1 cellular context compared by ENCODE assay signal in genomic region chr10:68331455-68332258, GRCh38.
TF ChIP-seq lines count a peak whose summit lies in the region.

A gene with protein sequence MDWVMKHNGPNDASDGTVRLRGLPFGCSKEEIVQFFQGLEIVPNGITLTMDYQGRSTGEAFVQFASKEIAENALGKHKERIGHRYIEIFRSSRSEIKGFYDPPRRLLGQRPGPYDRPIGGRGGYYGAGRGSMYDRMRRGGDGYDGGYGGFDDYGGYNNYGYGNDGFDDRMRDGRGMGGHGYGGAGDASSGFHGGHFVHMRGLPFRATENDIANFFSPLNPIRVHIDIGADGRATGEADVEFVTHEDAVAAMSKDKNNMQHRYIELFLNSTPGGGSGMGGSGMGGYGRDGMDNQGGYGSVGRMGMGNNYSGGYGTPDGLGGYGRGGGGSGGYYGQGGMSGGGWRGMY (plus strand): TSS chr10:68332064. CDS start chr10:68337222, 5,158 bp downstream.

TF ChIP-seq in HepG2, 621 proteins besides CTCF, POLR2A, EP300 and RAD21 (continued from another document and continues in another):
- peak; percentile 89 for TF ChIP-seq GMEB1 (CRISPR knock-in tag; IDR thresholded peaks at IDR 0.05; ENCODE audit: borderline replicate concordance)
- no peak; the same call in 1 of the 2 replicates for TF ChIP-seq MAFF (IDR thresholded peaks at IDR 0.05; ENCODE audit: low read depth, low read length)
- peak; percentile 24; the same call in 1 of the 2 replicates for TF ChIP-seq GLI4 (CRISPR knock-in tag; IDR thresholded peaks at IDR 0.05; ENCODE audit: borderline replicate concordance)
- no peak; the same call in 1 of the 2 replicates for TF ChIP-seq ZNF224 (CRISPR knock-in tag; IDR thresholded peaks at IDR 0.05)
- no peak; the same call in 1 of the 2 replicates for TF ChIP-seq ZNF460 (CRISPR knock-in tag; IDR thresholded peaks at IDR 0.05; ENCODE audit: borderline replicate concordance)
- TF ChIP-seq KMT2B (CRISPR knock-in tag; IDR thresholded peaks at IDR 0.05), result peak; percentile 83
- TF ChIP-seq PCBP1 (IDR thresholded peaks at IDR 0.05; ENCODE audit: borderline replicate concordance, low read depth, low read length), result no peak
- TF ChIP-seq, protein P1, sequence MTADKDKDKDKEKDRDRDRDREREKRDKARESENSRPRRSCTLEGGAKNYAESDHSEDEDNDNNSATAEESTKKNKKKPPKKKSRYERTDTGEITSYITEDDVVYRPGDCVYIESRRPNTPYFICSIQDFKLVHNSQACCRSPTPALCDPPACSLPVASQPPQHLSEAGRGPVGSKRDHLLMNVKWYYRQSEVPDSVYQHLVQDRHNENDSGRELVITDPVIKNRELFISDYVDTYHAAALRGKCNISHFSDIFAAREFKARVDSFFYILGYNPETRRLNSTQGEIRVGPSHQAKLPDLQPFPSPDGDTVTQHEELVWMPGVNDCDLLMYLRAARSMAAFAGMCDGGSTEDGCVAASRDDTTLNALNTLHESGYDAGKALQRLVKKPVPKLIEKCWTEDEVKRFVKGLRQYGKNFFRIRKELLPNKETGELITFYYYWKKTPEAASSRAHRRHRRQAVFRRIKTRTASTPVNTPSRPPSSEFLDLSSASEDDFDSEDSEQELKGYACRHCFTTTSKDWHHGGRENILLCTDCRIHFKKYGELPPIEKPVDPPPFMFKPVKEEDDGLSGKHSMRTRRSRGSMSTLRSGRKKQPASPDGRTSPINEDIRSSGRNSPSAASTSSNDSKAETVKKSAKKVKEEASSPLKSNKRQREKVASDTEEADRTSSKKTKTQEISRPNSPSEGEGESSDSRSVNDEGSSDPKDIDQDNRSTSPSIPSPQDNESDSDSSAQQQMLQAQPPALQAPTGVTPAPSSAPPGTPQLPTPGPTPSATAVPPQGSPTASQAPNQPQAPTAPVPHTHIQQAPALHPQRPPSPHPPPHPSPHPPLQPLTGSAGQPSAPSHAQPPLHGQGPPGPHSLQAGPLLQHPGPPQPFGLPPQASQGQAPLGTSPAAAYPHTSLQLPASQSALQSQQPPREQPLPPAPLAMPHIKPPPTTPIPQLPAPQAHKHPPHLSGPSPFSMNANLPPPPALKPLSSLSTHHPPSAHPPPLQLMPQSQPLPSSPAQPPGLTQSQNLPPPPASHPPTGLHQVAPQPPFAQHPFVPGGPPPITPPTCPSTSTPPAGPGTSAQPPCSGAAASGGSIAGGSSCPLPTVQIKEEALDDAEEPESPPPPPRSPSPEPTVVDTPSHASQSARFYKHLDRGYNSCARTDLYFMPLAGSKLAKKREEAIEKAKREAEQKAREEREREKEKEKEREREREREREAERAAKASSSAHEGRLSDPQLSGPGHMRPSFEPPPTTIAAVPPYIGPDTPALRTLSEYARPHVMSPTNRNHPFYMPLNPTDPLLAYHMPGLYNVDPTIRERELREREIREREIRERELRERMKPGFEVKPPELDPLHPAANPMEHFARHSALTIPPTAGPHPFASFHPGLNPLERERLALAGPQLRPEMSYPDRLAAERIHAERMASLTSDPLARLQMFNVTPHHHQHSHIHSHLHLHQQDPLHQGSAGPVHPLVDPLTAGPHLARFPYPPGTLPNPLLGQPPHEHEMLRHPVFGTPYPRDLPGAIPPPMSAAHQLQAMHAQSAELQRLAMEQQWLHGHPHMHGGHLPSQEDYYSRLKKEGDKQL (CRISPR knock-in tag; IDR thresholded peaks at IDR 0.05; ENCODE audit: low read depth), result no peak
- peak; percentile 62 for TF ChIP-seq AGO1 (IDR thresholded peaks at IDR 0.05; ENCODE audit: low read depth, low read length, poor library complexity, severe bottlenecking)
- TF ChIP-seq U2AF2 (IDR thresholded peaks at IDR 0.05; ENCODE audit: low read depth, low read length), result no peak; the same call in 1 of the 2 replicates
- peak; percentile 96 for TF ChIP-seq ZNF142 (CRISPR knock-in tag; IDR thresholded peaks at IDR 0.05)
- TF ChIP-seq MIXL1 (CRISPR knock-in tag; IDR thresholded peaks at IDR 0.05), result peak; percentile 73; the same call in 1 of the 2 replicates
- TF ChIP-seq TARDBP (CRISPR knock-in tag; IDR thresholded peaks at IDR 0.05), result peak; percentile 90; the same call in 1 of the 2 replicates
- TF ChIP-seq ZBTB7B (CRISPR knock-in tag; IDR thresholded peaks at IDR 0.05), result peak; percentile 83
- TF ChIP-seq ZNF546 (CRISPR knock-in tag; conservative IDR thresholded peaks at IDR 0.05), result no peak
- TF ChIP-seq, protein P2, sequence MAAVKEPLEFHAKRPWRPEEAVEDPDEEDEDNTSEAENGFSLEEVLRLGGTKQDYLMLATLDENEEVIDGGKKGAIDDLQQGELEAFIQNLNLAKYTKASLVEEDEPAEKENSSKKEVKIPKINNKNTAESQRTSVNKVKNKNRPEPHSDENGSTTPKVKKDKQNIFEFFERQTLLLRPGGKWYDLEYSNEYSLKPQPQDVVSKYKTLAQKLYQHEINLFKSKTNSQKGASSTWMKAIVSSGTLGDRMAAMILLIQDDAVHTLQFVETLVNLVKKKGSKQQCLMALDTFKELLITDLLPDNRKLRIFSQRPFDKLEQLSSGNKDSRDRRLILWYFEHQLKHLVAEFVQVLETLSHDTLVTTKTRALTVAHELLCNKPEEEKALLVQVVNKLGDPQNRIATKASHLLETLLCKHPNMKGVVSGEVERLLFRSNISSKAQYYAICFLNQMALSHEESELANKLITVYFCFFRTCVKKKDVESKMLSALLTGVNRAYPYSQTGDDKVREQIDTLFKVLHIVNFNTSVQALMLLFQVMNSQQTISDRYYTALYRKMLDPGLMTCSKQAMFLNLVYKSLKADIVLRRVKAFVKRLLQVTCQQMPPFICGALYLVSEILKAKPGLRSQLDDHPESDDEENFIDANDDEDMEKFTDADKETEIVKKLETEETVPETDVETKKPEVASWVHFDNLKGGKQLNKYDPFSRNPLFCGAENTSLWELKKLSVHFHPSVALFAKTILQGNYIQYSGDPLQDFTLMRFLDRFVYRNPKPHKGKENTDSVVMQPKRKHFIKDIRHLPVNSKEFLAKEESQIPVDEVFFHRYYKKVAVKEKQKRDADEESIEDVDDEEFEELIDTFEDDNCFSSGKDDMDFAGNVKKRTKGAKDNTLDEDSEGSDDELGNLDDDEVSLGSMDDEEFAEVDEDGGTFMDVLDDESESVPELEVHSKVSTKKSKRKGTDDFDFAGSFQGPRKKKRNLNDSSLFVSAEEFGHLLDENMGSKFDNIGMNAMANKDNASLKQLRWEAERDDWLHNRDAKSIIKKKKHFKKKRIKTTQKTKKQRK (IDR thresholded peaks at IDR 0.05; ENCODE audit: low read length), result no peak
- peak; percentile 100 for TF ChIP-seq POLR2AphosphoS5 (IDR thresholded peaks at IDR 0.05; ENCODE audit: low read depth, low read length)
- peak; percentile 6 for TF ChIP-seq ZFP36 (IDR thresholded peaks at IDR 0.05; ENCODE audit: borderline replicate concordance, low read depth, low read length, partially characterized antibody)
- TF ChIP-seq, protein P3, sequence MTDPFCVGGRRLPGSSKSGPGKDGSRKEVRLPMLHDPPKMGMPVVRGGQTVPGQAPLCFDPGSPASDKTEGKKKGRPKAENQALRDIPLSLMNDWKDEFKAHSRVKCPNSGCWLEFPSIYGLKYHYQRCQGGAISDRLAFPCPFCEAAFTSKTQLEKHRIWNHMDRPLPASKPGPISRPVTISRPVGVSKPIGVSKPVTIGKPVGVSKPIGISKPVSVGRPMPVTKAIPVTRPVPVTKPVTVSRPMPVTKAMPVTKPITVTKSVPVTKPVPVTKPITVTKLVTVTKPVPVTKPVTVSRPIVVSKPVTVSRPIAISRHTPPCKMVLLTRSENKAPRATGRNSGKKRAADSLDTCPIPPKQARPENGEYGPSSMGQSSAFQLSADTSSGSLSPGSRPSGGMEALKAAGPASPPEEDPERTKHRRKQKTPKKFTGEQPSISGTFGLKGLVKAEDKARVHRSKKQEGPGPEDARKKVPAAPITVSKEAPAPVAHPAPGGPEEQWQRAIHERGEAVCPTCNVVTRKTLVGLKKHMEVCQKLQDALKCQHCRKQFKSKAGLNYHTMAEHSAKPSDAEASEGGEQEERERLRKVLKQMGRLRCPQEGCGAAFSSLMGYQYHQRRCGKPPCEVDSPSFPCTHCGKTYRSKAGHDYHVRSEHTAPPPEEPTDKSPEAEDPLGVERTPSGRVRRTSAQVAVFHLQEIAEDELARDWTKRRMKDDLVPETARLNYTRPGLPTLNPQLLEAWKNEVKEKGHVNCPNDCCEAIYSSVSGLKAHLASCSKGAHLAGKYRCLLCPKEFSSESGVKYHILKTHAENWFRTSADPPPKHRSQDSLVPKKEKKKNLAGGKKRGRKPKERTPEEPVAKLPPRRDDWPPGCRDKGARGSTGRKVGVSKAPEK (CRISPR knock-in tag; IDR thresholded peaks at IDR 0.05; ENCODE audit: borderline replicate concordance), result no peak; the same call in 1 of the 2 replicates
- peak; percentile 62; the same call in 1 of the 2 replicates for TF ChIP-seq HIVEP1 (CRISPR knock-in tag; IDR thresholded peaks at IDR 0.05)
- peak; percentile 89 for TF ChIP-seq ZNF205 (CRISPR knock-in tag; IDR thresholded peaks at IDR 0.05)
- TF ChIP-seq ZNF83 (CRISPR knock-in tag; IDR thresholded peaks at IDR 0.05; ENCODE audit: borderline replicate concordance), result no peak
- TF ChIP-seq PBX3 (CRISPR knock-in tag; IDR thresholded peaks at IDR 0.05; ENCODE audit: borderline replicate concordance), result peak; percentile 63; the same call in 1 of the 2 replicates
- TF ChIP-seq KAT8 (CRISPR knock-in tag; IDR thresholded peaks at IDR 0.05), result peak; percentile 90
- TF ChIP-seq RELA (CRISPR knock-in tag; IDR thresholded peaks at IDR 0.05), result peak; percentile 75
- TF ChIP-seq, protein P4, sequence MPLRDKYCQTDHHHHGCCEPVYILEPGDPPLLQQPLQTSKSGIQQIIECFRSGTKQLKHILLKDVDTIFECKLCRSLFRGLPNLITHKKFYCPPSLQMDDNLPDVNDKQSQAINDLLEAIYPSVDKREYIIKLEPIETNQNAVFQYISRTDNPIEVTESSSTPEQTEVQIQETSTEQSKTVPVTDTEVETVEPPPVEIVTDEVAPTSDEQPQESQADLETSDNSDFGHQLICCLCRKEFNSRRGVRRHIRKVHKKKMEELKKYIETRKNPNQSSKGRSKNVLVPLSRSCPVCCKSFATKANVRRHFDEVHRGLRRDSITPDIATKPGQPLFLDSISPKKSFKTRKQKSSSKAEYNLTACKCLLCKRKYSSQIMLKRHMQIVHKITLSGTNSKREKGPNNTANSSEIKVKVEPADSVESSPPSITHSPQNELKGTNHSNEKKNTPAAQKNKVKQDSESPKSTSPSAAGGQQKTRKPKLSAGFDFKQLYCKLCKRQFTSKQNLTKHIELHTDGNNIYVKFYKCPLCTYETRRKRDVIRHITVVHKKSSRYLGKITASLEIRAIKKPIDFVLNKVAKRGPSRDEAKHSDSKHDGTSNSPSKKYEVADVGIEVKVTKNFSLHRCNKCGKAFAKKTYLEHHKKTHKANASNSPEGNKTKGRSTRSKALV (CRISPR knock-in tag; IDR thresholded peaks at IDR 0.05), result 0 out of 2 replicates have a peak, but pooled peaks have one; percentile 20
- TF ChIP-seq HDAC6 (IDR thresholded peaks at IDR 0.05; ENCODE audit: low read depth, low read length), result no peak
- TF ChIP-seq HNRNPK (IDR thresholded peaks at IDR 0.05; ENCODE audit: low read depth, low read length, poor library complexity, severe bottlenecking), result peak; percentile 89
- peak; percentile 99 for TF ChIP-seq EED (CRISPR knock-in tag; IDR thresholded peaks at IDR 0.05)
- no peak for TF ChIP-seq ZNF660 (CRISPR knock-in tag; IDR thresholded peaks at IDR 0.05; ENCODE audit: borderline replicate concordance, low read depth)
- TF ChIP-seq KDM4B (CRISPR knock-in tag; IDR thresholded peaks at IDR 0.05), result peak; percentile 66; the same call in 1 of the 2 replicates
